8 cellular contexts compared by ENCODE assay signal in the genomic region with DNA sequence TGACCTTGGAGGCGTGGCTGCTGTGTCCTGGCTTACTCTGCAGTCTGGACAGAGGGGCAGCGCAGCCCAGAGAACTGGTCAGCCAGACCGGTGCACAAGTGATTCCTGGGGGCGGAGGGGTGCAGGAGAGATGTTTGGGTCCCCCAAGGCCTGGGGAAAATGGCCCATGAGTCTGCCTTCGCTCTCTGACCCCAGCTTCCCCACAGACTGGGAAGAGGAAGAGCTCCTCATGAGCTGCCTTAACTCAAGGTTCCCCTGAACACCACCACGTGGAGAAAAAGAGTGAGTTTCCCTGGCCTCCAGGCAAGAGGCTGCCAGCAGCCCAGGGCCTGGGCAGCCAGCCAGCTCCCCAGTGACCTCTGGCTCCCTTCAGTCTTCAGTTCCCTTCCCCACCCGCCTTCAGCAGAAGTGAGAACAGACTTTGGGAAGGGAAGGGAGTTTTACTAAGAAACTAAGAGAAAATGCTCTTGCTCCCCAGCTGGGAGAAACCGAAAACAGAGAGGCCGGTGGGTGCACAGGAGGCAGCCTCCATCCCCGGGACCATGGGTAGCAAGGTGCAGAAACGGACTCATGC. TPM values are rescaled to one million over a fixed set of nuclear protein-coding genes. Genes with fewer than 3 reads are reported as not detected.
DNase-seq lines count a peak whose midpoint lies in the region; TF ChIP-seq lines count a peak whose summit lies in the region.

No MANE protein-coding gene starts in this region.

- no peaks in the 10 kb centered on the region for H3K36me3 ChIP-seq in ovary

- H3K27me3 ChIP-seq in ovary (no peaks in the 10 kb centered on the region), H9 (ENCODE audit: insufficient read depth, low read length) (no peaks in the 10 kb centered on the region)

- intact Hi-C loops in ovary (cut with DNase I), result no loop called here

- H3K23ac ChIP-seq in H9 (ENCODE audit: insufficient read length, low read depth, low read length), result no peak overlapping the region

- no peak for TF ChIP-seq EP300 in ovary (IDR thresholded peaks at IDR 0.05)

- WGBS in ovary, 3 donors, result 22 to 23% (median 23%) methylated on average over 11 of the region's 11 CpGs
- WGBS in H9 (ENCODE audit: extremely low coverage, insufficient read length, low lambda C conversion rate), result no CpG with 5 or more reads among the region's 11 CpGs

- H3K27ac ChIP-seq in RWPE1 (peak overlapping the region; percentile 92), ovary (peak overlapping the region in 1 of 2 donors; percentile 52), H9 (ENCODE audit: insufficient read length, low read depth, low read length) (no peak overlapping the region)

- H3K4me1 Mint-ChIP-seq in H9, result peaks cover 4 to 13% of the 10 kb centered on the region in 2 experiments

- H2AFZ ChIP-seq in H9 (ENCODE audit: low read length), result no peak overlapping the region

- H3K4me1 ChIP-seq in ovary (ENCODE audit: insufficient read depth) (peaks cover 21% of the 10 kb centered on the region), H9 (ENCODE audit: insufficient read depth, low read length) (no peaks in the 10 kb centered on the region)

- POLR2A ChIA-PET in RWPE1 (lab: Yijun Ruan, JAX; ENCODE audit: low non-redundant PET), result no interaction called here

- no peak for TF ChIP-seq POLR2A in ovary (IDR thresholded peaks at IDR 0.05)

- H3K18ac ChIP-seq in H9 (ENCODE audit: insufficient read length, low read depth, low read length), result no peak overlapping the region

- TF ChIP-seq CTCF in RWPE1 (conservative IDR thresholded peaks at IDR 0.05; ENCODE audit: low read depth) (no peak), fibroblast of mammary gland (conservative IDR thresholded peaks at IDR 0.05; ENCODE audit: control insufficient read depth, insufficient read depth, low read depth, low read length) (no peak), ovary (IDR thresholded peaks at IDR 0.05) (peak in 1 of 3 donors; percentile 25), H9 (conservative IDR thresholded peaks at IDR 0.05) (no peak)

- CTCF ChIA-PET in RWPE1 (lab: Yijun Ruan, JAX), result interaction anchor here (0.6 to 1.6 kb wide), 5 partner anchors 9 to 1022 kb away, joined by 3 to 7 read pairs (median 3); no protein-coding TSS in a partner anchor

- no peaks in the 10 kb centered on the region for H3K23me2 ChIP-seq in H9 (ENCODE audit: insufficient read length, low read depth, low read length, poor library complexity, severe bottlenecking)

- H2BK120ac ChIP-seq in H9 (ENCODE audit: low read depth, low read length, poor library complexity, severe bottlenecking), result no peak overlapping the region

- H3K9me3 ChIP-seq in ovary (no peaks in the 10 kb centered on the region), H9 (ENCODE audit: control insufficient read depth, low read depth, low read length) (no peaks in the 10 kb centered on the region)

- no peak overlapping the region for H4K8ac ChIP-seq in H9 (replicated peaks; ENCODE audit: insufficient read length, low read depth, low read length)

- H4K20me1 ChIP-seq in H9 (ENCODE audit: control insufficient read depth, insufficient read depth, insufficient read length), result no peaks in the 10 kb centered on the region

- no peaks in the 10 kb centered on the region for H3K79me2 ChIP-seq in H9 (ENCODE audit: insufficient read depth, low read length)

- no peak overlapping the region for H2BK5ac ChIP-seq in H9 (ENCODE audit: insufficient read length, low read length)

- no peak overlapping the region for H2BK20ac ChIP-seq in H9 (ENCODE audit: low read depth, low read length, poor library complexity, severe bottlenecking)

- H3K4me3 Mint-ChIP-seq in H9, result no peak overlapping the region

- no peak overlapping the region for H4K91ac ChIP-seq in H9 (ENCODE audit: insufficient read length, low read depth, low read length)

- DNase-seq in NCI-H2227 (lab: John Stamatoyannopoulos, UW; ENCODE audit: unreplicated experiment), result peak; percentile 64
- no peak for DNase-seq in NCI-H2227 treated with DMSO at 0.1 percent for 48 hours (lab: John Stamatoyannopoulos, UW)
- no peak for DNase-seq in RWPE1 (ENCODE audit: low spot score)
- peak; percentile 86 for DNase-seq in fibroblast of mammary gland (ENCODE audit: low read depth)
- peak; percentile 86 to 96 (median 92) for DNase-seq in ovary
- no peak for DNase-seq in H9
- DNase-seq in NCI-H1417 (lab: John Stamatoyannopoulos, UW), result no peak
- DNase-seq in NCI-H82 (lab: John Stamatoyannopoulos, UW), result no peak

- H3K14ac ChIP-seq in H9 (ENCODE audit: insufficient read depth, low read length), result no peak overlapping the region

- no peak overlapping the region for H3K9ac ChIP-seq in H9 (ENCODE audit: extremely low read depth, insufficient read length, low read length)

- no peak overlapping the region for H3K56ac ChIP-seq in H9 (ENCODE audit: insufficient read length, low read depth, low read length)

- no peak overlapping the region for H4K5ac ChIP-seq in H9 (ENCODE audit: insufficient read length, low read depth, low read length)

- H3K79me1 ChIP-seq in H9 (ENCODE audit: insufficient read depth, low read depth, low read length, poor library complexity, severe bottlenecking), result no peaks in the 10 kb centered on the region

- no peak overlapping the region for H2BK15ac ChIP-seq in H9 (ENCODE audit: low read depth, low read length)

- H3T11ph ChIP-seq in H9 (ENCODE audit: low read length), result no peak overlapping the region

- H3K4ac ChIP-seq in H9 (ENCODE audit: low read depth, low read length), result no peak overlapping the region

- H2AK5ac ChIP-seq in H9 (ENCODE audit: insufficient read length, low read length), result no peak overlapping the region

- no peaks in the 10 kb centered on the region for H3K9me3 Mint-ChIP-seq in H9

- no peak overlapping the region for H2BK12ac ChIP-seq in H9 (ENCODE audit: insufficient read length, low read depth, low read length)

- H3K27ac Mint-ChIP-seq in H9, result peak overlapping the region in 1 of 3 experiments; percentile 62; a peak in 2 of 7 replicates

- peaks cover 2% of the 10 kb centered on the region; the same call in 1 of the 2 replicates for H3K27me3 Mint-ChIP-seq in H9 (ENCODE audit: low read depth)

- H3K4me2 ChIP-seq in H9 (ENCODE audit: insufficient read depth, insufficient read length, low read length), result no peak overlapping the region

- H3K36me3 Mint-ChIP-seq in H9 (ENCODE audit: insufficient read depth in 1 of 3, low read depth in 3 of 3), result no peaks in the 10 kb centered on the region

- H3K4me3 ChIP-seq in fibroblast of mammary gland (ENCODE audit: control insufficient read depth, low read depth, low read length) (no peak overlapping the region), ovary (no peak overlapping the region)

RNA-seq across cellular contexts. Expression of gene C17orf99, which starts 2.0 kb away (rescaled TPM):
- total RNA-seq in ovary (1 to 10 TPM in 1 of 7 donors, under 1 TPM in 1, not detected in 5; 0.10 to 1.8 TPM), H9 (2021) (not detected in 2 replicates)
- under 1 TPM in 1 of 2 donors, not detected in 1; 0.11 TPM for polyA plus RNA-seq in ovary

RNA-seq across cellular contexts. Expression of gene TMC8, which starts 13.7 kb away (rescaled TPM):
- total RNA-seq in ovary (1 to 10 TPM; 1.1 to 4.2 (median 2.4) TPM), H9 (2021) (1.0 and 1.9 TPM in 2 replicates)
- 1 to 10 TPM in 1 of 2 donors, under 1 TPM in 1; 0.94 to 2.9 TPM for polyA plus RNA-seq in ovary

RNA-seq across cellular contexts. Expression of gene TMC6, which starts 15.7 kb away (rescaled TPM):
- total RNA-seq in ovary (10 to 100 TPM in 4 of 7 donors, 1 to 10 TPM in 3; 7.2 to 26.8 (median 17.4) TPM), H9 (2021) (85.7 and 86.8 TPM in 2 replicates)
- 1 to 10 TPM; 1.2 to 7.2 TPM for polyA plus RNA-seq in ovary

RNA-seq across cellular contexts. Expression of gene SYNGR2, which starts 24.1 kb away (rescaled TPM):
- 10 to 100 TPM; 25.2 to 88.7 (median 45.8) TPM for total RNA-seq in ovary
- 10 to 100 TPM; 11.9 to 51.5 TPM for polyA plus RNA-seq in ovary
- total RNA-seq in H9 (2021), result 41.0 and 43.9 TPM in 2 replicates

RNA-seq across cellular contexts. Expression of gene TK1, which starts 42.6 kb away (rescaled TPM):
- total RNA-seq in ovary (1 to 10 TPM in 4 of 7 donors, under 1 TPM in 3; 0.35 to 4.9 (median 1.4) TPM), H9 (2021) (95.8 and 98.7 TPM in 2 replicates)
- 1 to 10 TPM in 1 of 2 donors, under 1 TPM in 1; 0.65 to 1.4 TPM for polyA plus RNA-seq in ovary

Comparison
In these comparisons a context has a peak if more than half of its experiments do, and no peak if none do; other contexts are left out.
1. DNase-seq: peak in NCI-H2227 (single experiment), fibroblast of mammary gland (single experiment) and ovary (5 of 5); none in NCI-H2227 treated with DMSO at 0.1 percent for 48 hours (single experiment), RWPE1 (single experiment), H9 (single experiment), NCI-H1417 (0 of 3) and NCI-H82 (single experiment).